13 cellular contexts compared by ENCODE assay signal in the genomic region with DNA sequence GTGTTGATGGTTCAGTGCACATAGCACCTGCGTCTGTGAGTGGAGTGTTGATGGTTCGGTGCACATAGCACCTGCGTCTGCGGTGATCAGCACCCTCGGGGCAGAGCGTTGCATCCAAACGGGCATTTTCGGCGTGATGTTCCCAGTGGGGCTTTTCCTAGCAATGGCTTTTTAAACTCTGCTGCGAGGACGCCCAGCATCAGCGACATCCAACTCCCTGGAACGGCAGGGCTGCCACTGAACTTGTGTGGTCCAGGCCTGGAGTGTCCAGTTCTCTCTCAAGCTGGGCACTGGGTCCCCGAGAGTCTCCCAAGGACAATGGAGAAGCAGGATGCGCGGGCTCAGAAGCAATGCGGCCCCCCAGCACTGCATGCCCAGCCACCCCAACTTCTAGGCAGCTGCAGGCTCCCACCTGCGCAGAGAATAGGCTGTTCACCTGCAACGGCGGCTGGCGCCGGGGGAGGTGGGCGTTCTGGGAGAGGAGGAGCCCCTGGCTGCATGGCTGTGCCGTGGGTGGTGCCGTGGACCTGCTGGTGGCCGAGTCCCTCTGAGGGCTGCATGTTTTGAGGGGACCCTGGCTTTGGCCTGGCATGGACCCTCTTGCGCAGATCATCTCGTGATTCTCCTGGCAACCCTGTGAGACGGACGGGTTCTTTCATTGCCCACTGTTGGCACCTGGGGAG. TPM values are rescaled to one million over a fixed set of nuclear protein-coding genes. Genes with fewer than 3 reads are reported as not detected.
DNase-seq lines count a peak whose midpoint lies in the region; ATAC-seq and TF ChIP-seq lines count a peak whose summit lies in the region.
"Had no signal": no experiment of that assay in that cellular context is flagged by ENCODE, and none has a peak within 500 bp of the region (broad histone marks: within the 10 kb centered on the region; RNA-seq: fewer than 3 reads in every experiment).

No MANE protein-coding gene starts in this region.

- intact Hi-C loops in PC-3 (cut with micrococcal nuclease) = loop anchor here (5.0 kb wide), 3 partner anchors 917 to 1982 kb away; no protein-coding TSS in a partner anchor
- intact Hi-C loops in activated CD8-positive, alpha-beta T cell treated with anti-CD3 and anti-CD28 coated beads for 36 hours (cut with micrococcal nuclease) = no loop called here
- intact Hi-C loops in CD4-positive, alpha-beta T cell (cut with DNase I, micrococcal nuclease) = loop anchor here (5.0 to 10.0 kb wide), 2 partner anchors 685 to 742 kb away; partner anchors contain the start of gene AJAP1 (in 1 of the 2)

- H3K36me3 ChIP-seq in PC-3 (ENCODE audit: low read depth, low read length) = no peaks in the 10 kb centered on the region
- H3K36me3 ChIP-seq: esophagus muscularis mucosa, SJSA1, stomach had no signal

- no peak overlapping the region for H3K9ac ChIP-seq in PC-3 (ENCODE audit: low read length)

- TF ChIP-seq CTCF in PC-3 (conservative IDR thresholded peaks at IDR 0.05; ENCODE audit: low read depth, low read length) = no peak
- TF ChIP-seq CTCF in activated CD8-positive, alpha-beta T cell treated with anti-CD3 and anti-CD28 coated beads for 36 hours (IDR thresholded peaks at IDR 0.05) = no peak
- no peak for TF ChIP-seq CTCF in CD4-positive, alpha-beta T cell (IDR thresholded peaks at IDR 0.05)

- H3K27me3 Mint-ChIP-seq in naive B cell = peaks cover 0 to 14% (median 7%) of the 10 kb centered on the region in 3 donors
- no peaks in the 10 kb centered on the region for H3K27me3 Mint-ChIP-seq in activated CD8-positive, alpha-beta T cell treated with anti-CD3 and anti-CD28 coated beads for 36 hours
- H3K27me3 Mint-ChIP-seq in CD4-positive, alpha-beta T cell = no peaks in the 10 kb centered on the region

- H3K4me1 Mint-ChIP-seq in naive B cell = peaks cover 10 to 27% (median 20%) of the 10 kb centered on the region in 3 donors
- H3K4me1 Mint-ChIP-seq in activated CD8-positive, alpha-beta T cell treated with anti-CD3 and anti-CD28 coated beads for 36 hours (ENCODE audit: low read depth) = peaks cover 4% of the 10 kb centered on the region
- H3K4me1 Mint-ChIP-seq in CD4-positive, alpha-beta T cell (ENCODE audit: low read depth) = peaks cover 4% of the 10 kb centered on the region

- no peaks in the 10 kb centered on the region for H3K36me3 Mint-ChIP-seq in naive B cell
- H3K36me3 Mint-ChIP-seq in activated CD8-positive, alpha-beta T cell treated with anti-CD3 and anti-CD28 coated beads for 36 hours (ENCODE audit: low read depth) = no peaks in the 10 kb centered on the region
- no peaks in the 10 kb centered on the region for H3K36me3 Mint-ChIP-seq in CD4-positive, alpha-beta T cell (ENCODE audit: low read depth)

- H3K4me3 ChIP-seq in PC-3 (ENCODE audit: low read length) = no peak overlapping the region
- H3K4me3 ChIP-seq: SJSA1, stomach had no signal

- no peaks in the 10 kb centered on the region for H4K20me1 ChIP-seq in PC-3 (ENCODE audit: low read length)

- ATAC-seq in PC-3 (peak; percentile 12), naive B cell (ENCODE audit: low read depth in 2 of 2) (peak; percentile 41 to 73)
- ATAC-seq in activated CD8-positive, alpha-beta T cell treated with anti-CD3 and anti-CD28 coated beads for 36 hours = no peak
- no peak for ATAC-seq in CD4-positive, alpha-beta T cell (ENCODE audit: poor library complexity)

- peaks cover 10% of the 10 kb centered on the region; the same call in 1 of the 2 replicates for H3K27me3 ChIP-seq in PC-3 (ENCODE audit: low read length)
- no peaks in the 10 kb centered on the region for H3K27me3 ChIP-seq in CD4-positive, alpha-beta T cell (ENCODE audit: control insufficient read depth, insufficient read depth, low read length)

- H3K4me2 ChIP-seq in PC-3 (ENCODE audit: low read length) = peak overlapping the region; percentile 87

- H3K27ac ChIP-seq in PC-3 (ENCODE audit: low read length) = no peak overlapping the region
- no peak overlapping the region for H3K27ac ChIP-seq in CD4-positive, alpha-beta T cell (ENCODE audit: low read depth, low read length)
- H3K27ac ChIP-seq: esophagus muscularis mucosa, SJSA1, stomach had no signal

- no peaks in the 10 kb centered on the region for H3K9me2 ChIP-seq in PC-3 (replicated peaks; ENCODE audit: low read length)

- H3K9me3 ChIP-seq in PC-3 (ENCODE audit: low read length) = no peaks in the 10 kb centered on the region
- H3K9me3 ChIP-seq in CD4-positive, alpha-beta T cell (ENCODE audit: control insufficient read depth, low read length) = no peaks in the 10 kb centered on the region
- H3K9me3 ChIP-seq: esophagus muscularis mucosa, SJSA1, stomach had no signal

- CTCF ChIA-PET in PC-3 (lab: Charles Lee) = no interaction called here
- CTCF ChIA-PET in activated CD8-positive, alpha-beta T cell treated with anti-CD3 and anti-CD28 coated beads for 36 hours (lab: Charles Lee) = no interaction called here
- CTCF ChIA-PET in CD4-positive, alpha-beta T cell (lab: Charles Lee) = no interaction called here

- H3K27ac Mint-ChIP-seq in naive B cell = peak overlapping the region in 1 of 6 donors; percentile 70
- H3K27ac Mint-ChIP-seq in activated CD8-positive, alpha-beta T cell treated with anti-CD3 and anti-CD28 coated beads for 36 hours = no peak overlapping the region
- no peak overlapping the region for H3K27ac Mint-ChIP-seq in CD4-positive, alpha-beta T cell
- H3K27ac Mint-ChIP-seq: HFFc6, nephron progenitor cell had no signal

- DNase-seq in NCI-H146 (lab: John Stamatoyannopoulos, UW) (peak; percentile 39), NCI-H146 treated with DMSO at 0.1 percent for 48 hours (lab: John Stamatoyannopoulos, UW; ENCODE audit: unreplicated experiment) (no peak), NCI-H1105 (lab: John Stamatoyannopoulos, UW) (peak; percentile 45), PC-3 (no peak), naive B cell (no peak), hepatic stellate cell (ENCODE audit: low spot score) (no peak)
- DNase-seq in activated CD8-positive, alpha-beta T cell treated with anti-CD3 and anti-CD28 coated beads for 36 hours = no peak
- no peak for DNase-seq in CD4-positive, alpha-beta T cell

- no TSS peak for BruUV-seq in PC-3 (replicated peaks; lab: Mats Ljungman, UMichigan)

- H3K4me3 Mint-ChIP-seq in naive B cell = peak overlapping the region in 2 of 8 donors; percentile 34 to 54
- H3K4me3 Mint-ChIP-seq in activated CD8-positive, alpha-beta T cell treated with anti-CD3 and anti-CD28 coated beads for 36 hours = no peak overlapping the region
- no peak overlapping the region for H3K4me3 Mint-ChIP-seq in CD4-positive, alpha-beta T cell
- H3K4me3 Mint-ChIP-seq: HFFc6 had no signal

- H2AFZ ChIP-seq in PC-3 (ENCODE audit: low read length) = no peak overlapping the region

- H3K9me3 Mint-ChIP-seq in naive B cell = no peaks in the 10 kb centered on the region
- no peaks in the 10 kb centered on the region for H3K9me3 Mint-ChIP-seq in activated CD8-positive, alpha-beta T cell treated with anti-CD3 and anti-CD28 coated beads for 36 hours
- H3K9me3 Mint-ChIP-seq in CD4-positive, alpha-beta T cell = no peaks in the 10 kb centered on the region
- H3K9me3 Mint-ChIP-seq: HFFc6, nephron progenitor cell had no signal

- H3K79me2 ChIP-seq in PC-3 (ENCODE audit: low read length) = no peaks in the 10 kb centered on the region

- POLR2A ChIA-PET in PC-3 (lab: Charles Lee; ENCODE audit: unreplicated experiment) = no interaction called here
- POLR2A ChIA-PET in activated CD8-positive, alpha-beta T cell treated with anti-CD3 and anti-CD28 coated beads for 36 hours (lab: Charles Lee) = interaction anchor here (0.6 kb wide), 1 partner anchor 71 kb away, joined by 3 read pairs; no protein-coding TSS in a partner anchor
- POLR2A ChIA-PET in CD4-positive, alpha-beta T cell (lab: Charles Lee) = no interaction called here

- no peaks in the 10 kb centered on the region for H3F3A ChIP-seq in PC-3 (ENCODE audit: low read length, unreplicated experiment)

- H3K4me1 ChIP-seq in PC-3 (ENCODE audit: insufficient read depth, low read length) = peaks cover 4% of the 10 kb centered on the region; the same call in 1 of the 2 replicates
- H3K4me1 ChIP-seq: SJSA1 had no signal

RNA-seq across cellular contexts. Expression of gene C1orf174, which starts 10.1 kb away (rescaled TPM):
- total RNA-seq in PC-3 (2014; rRNA removed) = 64.2 and 70.9 TPM in 2 replicates
- 10 to 100 TPM; 13.6 to 27.9 (median 21.9) TPM for polyA plus RNA-seq in naive B cell (ENCODE audit: low read depth in 6 of 6)
- 10 to 100 TPM; 43.7 to 44.0 TPM for total RNA-seq in activated CD8-positive, alpha-beta T cell treated with anti-CD3 and anti-CD28 coated beads for 36 hours
- total RNA-seq in CD4-positive, alpha-beta T cell = 10 to 100 TPM; 16.8 to 18.5 TPM

RNA-seq across cellular contexts. Expression of gene DFFB, which starts 52.9 kb away (rescaled TPM):
- 17.1 and 19.6 TPM in 2 replicates for total RNA-seq in PC-3 (2014; rRNA removed)
- 10 to 100 TPM in 1 of 6 donors, 1 to 10 TPM in 5; 2.7 to 10.2 (median 7.3) TPM for polyA plus RNA-seq in naive B cell (ENCODE audit: low read depth in 6 of 6)
- 1 to 10 TPM; 9.3 to 9.7 TPM for total RNA-seq in activated CD8-positive, alpha-beta T cell treated with anti-CD3 and anti-CD28 coated beads for 36 hours
- total RNA-seq in CD4-positive, alpha-beta T cell = 1 to 10 TPM; 6.7 to 6.8 TPM

RNA-seq across cellular contexts. Expression of gene CEP104, which starts 53.2 kb away (rescaled TPM):
- total RNA-seq in PC-3 (2014; rRNA removed) = 60.9 and 64.1 TPM in 2 replicates
- 10 to 100 TPM in 5 of 6 donors, 1 to 10 TPM in 1; 8.1 to 34.6 (median 17.5) TPM for polyA plus RNA-seq in naive B cell (ENCODE audit: low read depth in 6 of 6)
- total RNA-seq in activated CD8-positive, alpha-beta T cell treated with anti-CD3 and anti-CD28 coated beads for 36 hours = 10 to 100 TPM; 29.3 to 29.8 TPM
- 10 to 100 TPM; 16.6 to 20.5 TPM for total RNA-seq in CD4-positive, alpha-beta T cell

Comparison
In these comparisons a context has a peak if more than half of its experiments do, and no peak if none do; other contexts are left out.
1. DNase-seq: peak in NCI-H146 (single experiment) and NCI-H1105 (single experiment); none in NCI-H146 treated with DMSO at 0.1 percent for 48 hours (single experiment), PC-3 (single experiment), naive B cell (single experiment), activated CD8-positive, alpha-beta T cell treated with anti-CD3 and anti-CD28 coated beads for 36 hours (single experiment), CD4-positive, alpha-beta T cell (0 of 10) and hepatic stellate cell (single experiment).
2. ATAC-seq: peak in PC-3 (single experiment) and naive B cell (2 of 2); none in activated CD8-positive, alpha-beta T cell treated with anti-CD3 and anti-CD28 coated beads for 36 hours (single experiment) and CD4-positive, alpha-beta T cell (single experiment).